ENCODE assay signal across 8 cellular contexts in the genomic region with DNA sequence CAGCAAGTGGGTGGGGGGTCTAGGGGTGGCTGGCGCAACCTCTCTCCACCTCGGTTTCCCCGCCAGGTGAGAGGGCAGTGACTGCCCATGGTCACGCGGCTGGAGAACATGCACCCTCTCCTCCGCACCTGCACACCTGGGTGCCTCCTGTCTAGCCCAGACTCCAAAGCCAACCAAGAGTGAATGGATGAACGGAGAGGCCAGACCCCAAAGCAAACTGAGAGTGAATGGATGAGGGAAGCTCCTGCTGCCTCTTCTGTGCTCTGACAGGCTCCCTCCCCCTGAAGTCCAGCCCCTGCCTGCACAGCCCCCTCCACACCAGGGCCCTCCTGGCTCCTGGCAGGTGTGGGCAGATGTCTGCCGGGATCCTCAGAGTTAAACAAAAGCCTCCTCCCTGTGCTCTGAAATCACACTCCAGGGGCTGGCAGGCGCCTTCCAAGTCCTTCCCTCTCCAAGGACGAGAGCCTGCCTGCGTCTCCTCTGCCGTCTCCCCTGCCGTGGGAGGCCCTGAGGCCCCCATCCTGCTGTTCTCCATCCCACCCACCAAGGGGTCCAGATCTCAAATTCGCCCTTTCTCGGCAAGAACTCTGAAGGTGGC. TPM values are rescaled to one million over a fixed set of nuclear protein-coding genes. Genes with fewer than 3 reads are reported as not detected.
A peak's percentile ranks its signal among the peaks of the same experiment; 100 is the strongest.
DNase-seq lines count a peak whose midpoint lies in the region; ATAC-seq and TF ChIP-seq lines count a peak whose summit lies in the region.

No MANE protein-coding gene starts in this region.

- H3K9me3 ChIP-seq in iPS-18c (ENCODE audit: control insufficient read depth, insufficient read depth, low read length): no peaks in the 10 kb centered on the region
- H3K9me3 ChIP-seq in stomach: no peaks in the 10 kb centered on the region

- H3K36me3 ChIP-seq in stomach: peaks cover 0 to 28% (median 12%) of the 10 kb centered on the region in 4 donors

- CTCF ChIA-PET in activated CD8-positive, alpha-beta T cell treated with anti-CD3 and anti-CD28 coated beads, Interleukin-2, amount 10 ng/mL, durations not matched to agents 7 days and 5 days (lab: Charles Lee): no interaction called here

- H3K4me3 Mint-ChIP-seq in activated CD8-positive, alpha-beta T cell treated with anti-CD3 and anti-CD28 coated beads, Interleukin-2, amount 10 ng/mL, durations not matched to agents 7 days and 5 days: peak overlapping the region; percentile 87

- H3K4me3 ChIP-seq in LNCaP clone FGC (ENCODE audit: low read depth, low read length) (peak overlapping the region; percentile 75), iPS-18c (ENCODE audit: insufficient read depth, low read depth, low read length) (peak overlapping the region; percentile 24), stomach (peak overlapping the region; percentile 69 to 99 (median 83))

- ATAC-seq in activated CD8-positive, alpha-beta T cell treated with anti-CD3 and anti-CD28 coated beads, Interleukin-2, amount 10 ng/mL, durations not matched to agents 7 days and 5 days: no peak
- ATAC-seq in HG03039 (IDR thresholded peaks at IDR 0.05; ENCODE audit: unreplicated experiment): no peak
- ATAC-seq in GM19035 (IDR thresholded peaks at IDR 0.05; ENCODE audit: unreplicated experiment): no peak

- intact Hi-C loops in stomach (cut with DNase I; ENCODE audit: low total_unique reads): no loop called here

- H3K36me3 Mint-ChIP-seq in activated CD8-positive, alpha-beta T cell treated with anti-CD3 and anti-CD28 coated beads, Interleukin-2, amount 10 ng/mL, durations not matched to agents 7 days and 5 days (ENCODE audit: low read depth): peaks cover 13% of the 10 kb centered on the region

- no peak for DNase-seq in LNCaP clone FGC (ENCODE audit: low read depth)
- DNase-seq in activated CD8-positive, alpha-beta T cell treated with anti-CD3 and anti-CD28 coated beads, Interleukin-2, amount 10 ng/mL, durations not matched to agents 7 days and 5 days: no peak
- DNase-seq in stomach: peak; percentile 32
- no peak for DNase-seq in islet precursor cell
- no peak for DNase-seq in cerebellar cortex (ENCODE audit: low spot score)

- no peaks in the 10 kb centered on the region for H3K27me3 Mint-ChIP-seq in activated CD8-positive, alpha-beta T cell treated with anti-CD3 and anti-CD28 coated beads, Interleukin-2, amount 10 ng/mL, durations not matched to agents 7 days and 5 days (ENCODE audit: low read depth)

- H3K9me3 Mint-ChIP-seq in activated CD8-positive, alpha-beta T cell treated with anti-CD3 and anti-CD28 coated beads, Interleukin-2, amount 10 ng/mL, durations not matched to agents 7 days and 5 days (ENCODE audit: insufficient read depth): no peaks in the 10 kb centered on the region

- H3K4me1 ChIP-seq in stomach: peaks cover 44 to 72% (median 69%) of the 10 kb centered on the region in 4 donors

- H3K27ac ChIP-seq in stomach: peak overlapping the region; percentile 89 to 98 (median 97)

- no peaks in the 10 kb centered on the region for H3K27me3 ChIP-seq in stomach

- H3K27ac Mint-ChIP-seq in activated CD8-positive, alpha-beta T cell treated with anti-CD3 and anti-CD28 coated beads, Interleukin-2, amount 10 ng/mL, durations not matched to agents 7 days and 5 days: no peak overlapping the region

- WGBS in stomach, 5 donors: 30 to 48% (median 32%) methylated on average over 12 to 15 of the region's 15 CpGs

- TF ChIP-seq CTCF in LNCaP clone FGC (IDR thresholded peaks at IDR 0.05; ENCODE audit: control insufficient read depth, extremely low read depth, insufficient read depth) (no peak), stomach (IDR thresholded peaks at IDR 0.05) (no peak)

- no peak for TF ChIP-seq EP300 in stomach (IDR thresholded peaks at IDR 0.05)

- H3K4me1 Mint-ChIP-seq in activated CD8-positive, alpha-beta T cell treated with anti-CD3 and anti-CD28 coated beads, Interleukin-2, amount 10 ng/mL, durations not matched to agents 7 days and 5 days (ENCODE audit: low read depth): peaks cover 29% of the 10 kb centered on the region

- POLR2A ChIA-PET in activated CD8-positive, alpha-beta T cell treated with anti-CD3 and anti-CD28 coated beads, Interleukin-2, amount 10 ng/mL, durations not matched to agents 7 days and 5 days (lab: Charles Lee): no interaction called here

- no peak for TF ChIP-seq POLR2A in stomach (IDR thresholded peaks at IDR 0.05)

RNA-seq across cellular contexts. Expression of gene SBNO2, which starts 2.2 kb away (rescaled TPM):
- 10 to 100 TPM; 58.6 to 70.5 TPM for total RNA-seq in activated CD8-positive, alpha-beta T cell treated with anti-CD3 and anti-CD28 coated beads, Interleukin-2, amount 10 ng/mL, durations not matched to agents 7 days and 5 days
- total RNA-seq in stomach: 10 to 100 TPM; 19.3 to 74.7 (median 63.5) TPM
- polyA plus RNA-seq in stomach: 10 to 100 TPM; 16.3 to 36.1 (median 23.6) TPM

RNA-seq across cellular contexts. Expression of gene STK11, which starts 33.7 kb away (rescaled TPM):
- 10 to 100 TPM; 68.8 to 70.8 TPM for total RNA-seq in activated CD8-positive, alpha-beta T cell treated with anti-CD3 and anti-CD28 coated beads, Interleukin-2, amount 10 ng/mL, durations not matched to agents 7 days and 5 days
- 100 to 1,000 TPM in 1 of 5 donors, 10 to 100 TPM in 4; 55.1 to 368 (median 82.3) TPM for total RNA-seq in stomach
- 10 to 100 TPM; 43.1 to 65.3 (median 48.8) TPM for polyA plus RNA-seq in stomach

Comparison
In these comparisons a context has a peak if more than half of its experiments do, and no peak if none do; other contexts are left out.
1. H3K4me3 ChIP-seq: peak in every context shown above with its lines; median percentile 83 in stomach; 75 in LNCaP clone FGC; 24 in iPS-18c.